21 cellular contexts compared by ENCODE assay signal in genomic region chr6:107329063-107329462, GRCh38.
"Had no signal": no experiment of that assay in that cellular context is flagged by ENCODE, and none has a peak within 500 bp of the region (broad histone marks: within the 10 kb centered on the region; RNA-seq: fewer than 3 reads in every experiment).

No MANE protein-coding gene starts in this region.

- H3K4me1 ChIP-seq: colonic mucosa, foreskin keratinocyte, psoas muscle, transverse colon had no signal

- H3K36me3 ChIP-seq: colonic mucosa, neutrophil, right lobe of liver, thoracic aorta, transverse colon had no signal

- H3K9me3 ChIP-seq: colonic mucosa, neutrophil, psoas muscle, right lobe of liver, stomach, thoracic aorta, transverse colon had no signal

- DNase-seq: colonic mucosa; dermis blood vessel endothelial cell; foreskin keratinocyte; head of caudate nucleus; kidney; left cardiac atrium; left ventricle myocardium superior; mammary epithelial cell; naive thymus-derived CD4-positive, alpha-beta T cell; psoas muscle; retina; right lobe of liver; stimulated activated CD4-positive, alpha-beta T cell treated with anti-CD3 and anti-CD28 coated beads, Interleukin-4, amount 100 ng/mL, for 1 hour; stimulated activated CD8-positive, alpha-beta memory T cell treated with anti-CD3 and anti-CD28 coated beads, Interleukin-4, amount 100 ng/mL, for 48 hours; stomach; substantia nigra; transverse colon had no signal

- FAIRE-seq: kidney, urothelium cell line had no signal

- H3K4me3 ChIP-seq: colonic mucosa, hepatocyte, psoas muscle, right lobe of liver, stomach, thoracic aorta, transverse colon had no signal

- H3K27me3 ChIP-seq: colonic mucosa, foreskin keratinocyte, hepatocyte, neutrophil, right lobe of liver, stomach, transverse colon had no signal

- H3K27ac ChIP-seq: colonic mucosa, foreskin keratinocyte, hepatocyte, neutrophil, psoas muscle, right lobe of liver, thoracic aorta, transverse colon had no signal

- ATAC-seq: foreskin keratinocyte; left cardiac atrium; left ventricle myocardium superior; naive thymus-derived CD4-positive, alpha-beta T cell; psoas muscle; right lobe of liver had no signal
